8 cellular contexts compared by ENCODE assay signal in genomic region chr4:113683143-113683542, GRCh38.
DNase-seq lines count a peak whose midpoint lies in the region; ATAC-seq and TF ChIP-seq lines count a peak whose summit lies in the region.

No MANE protein-coding gene starts in this region.

- H3K9me3 Mint-ChIP-seq in effector memory CD8-positive, alpha-beta T cell, result no peaks in the 10 kb centered on the region

- CTCF ChIA-PET in RWPE1 (lab: Yijun Ruan, JAX), result no interaction called here

- H3K4me3 ChIP-seq in heart right ventricle, result no peak overlapping the region

- H3K27ac Mint-ChIP-seq in effector memory CD8-positive, alpha-beta T cell, result peak overlapping the region; percentile 49 to 76

- peaks cover 0 to 11% (median 0%) of the 10 kb centered on the region in 11 donors for H3K9me3 ChIP-seq in heart right ventricle

- H3K27me3 Mint-ChIP-seq in effector memory CD8-positive, alpha-beta T cell, result no peaks in the 10 kb centered on the region

- intact Hi-C loops in heart right ventricle (cut with DNase I) (loop anchor here in 6 of 10 donors (5.0 to 10.0 kb wide), 6 partner anchors 46 to 136 kb away; partner anchors contain the start of gene CAMK2D (in 3 of the 6)), cardiac septum (cut with DNase I) (loop anchor here (5.0 kb wide), 2 partner anchors 126 to 241 kb away; no protein-coding TSS in a partner anchor)

- peaks cover 4% of the 10 kb centered on the region for H3K36me3 Mint-ChIP-seq in effector memory CD8-positive, alpha-beta T cell (ENCODE audit: insufficient read depth)

- 76 to 77% methylated on average over 3 of the region's 3 CpGs for WGBS in heart right ventricle, 2 donors

- H3K4me1 ChIP-seq in heart right ventricle, result peaks cover 0 to 77% (median 56%) of the 10 kb centered on the region in 9 donors

- H3K27me3 ChIP-seq in heart right ventricle, result no peaks in the 10 kb centered on the region

- peak overlapping the region; percentile 6 to 49 for H3K4me3 Mint-ChIP-seq in effector memory CD8-positive, alpha-beta T cell

- peaks cover 24 to 32% of the 10 kb centered on the region in 2 donors for H3K4me1 Mint-ChIP-seq in effector memory CD8-positive, alpha-beta T cell (ENCODE audit: low read depth in 2 of 2)

- no peak for DNase-seq in heart right ventricle
- no peak for DNase-seq in cardiac septum (ENCODE audit: low spot score)
- DNase-seq in activated CD4-positive, CD25-positive, alpha-beta regulatory T cell treated with anti-CD3 and anti-CD28 coated beads, Interleukin-2, amount 50 U/mL, for 72 hours, result peak; percentile 48
- peak; percentile 37 to 50 (median 38) for DNase-seq in effector memory CD8-positive, alpha-beta T cell
- peak; percentile 79 for DNase-seq in stimulated activated CD8-positive, alpha-beta memory T cell treated with anti-CD3 and anti-CD28 coated beads, Interleukin-4, amount 100 ng/mL, for 48 hours
- DNase-seq in RWPE1 (ENCODE audit: low spot score), result no peak
- no peak for DNase-seq in NCI-H446 (lab: John Stamatoyannopoulos, UW)

- no peaks in the 10 kb centered on the region for H3K36me3 ChIP-seq in heart right ventricle

- POLR2A ChIA-PET in RWPE1 (lab: Yijun Ruan, JAX; ENCODE audit: low non-redundant PET), result no interaction called here

- H3K27ac ChIP-seq in heart right ventricle, result peak overlapping the region in 8 of 10 donors; percentile 56 to 86 (median 74)
- H3K27ac ChIP-seq in RWPE1, result no peak overlapping the region

- ATAC-seq in heart right ventricle (peak in 3 of 8 donors; percentile 18 to 19 (median 18)), HG03342 (IDR thresholded peaks at IDR 0.05; ENCODE audit: unreplicated experiment) (peak; percentile 98)
- peak; percentile 97 for ATAC-seq in effector memory CD8-positive, alpha-beta T cell (replicated peaks)

- no peak for TF ChIP-seq CTCF in heart right ventricle (IDR thresholded peaks at IDR 0.05)
- TF ChIP-seq CTCF in RWPE1 (conservative IDR thresholded peaks at IDR 0.05; ENCODE audit: low read depth), result no peak

Comparison
In these comparisons a context has a peak if more than half of its experiments do, and no peak if none do; other contexts are left out.
1. DNase-seq: peak in activated CD4-positive, CD25-positive, alpha-beta regulatory T cell treated with anti-CD3 and anti-CD28 coated beads, Interleukin-2, amount 50 U/mL, for 72 hours (single experiment), effector memory CD8-positive, alpha-beta T cell (3 of 3) and stimulated activated CD8-positive, alpha-beta memory T cell treated with anti-CD3 and anti-CD28 coated beads, Interleukin-4, amount 100 ng/mL, for 48 hours (single experiment); none in heart right ventricle (0 of 2), cardiac septum (single experiment), RWPE1 (single experiment) and NCI-H446 (0 of 2).